In the genomic region with DNA sequence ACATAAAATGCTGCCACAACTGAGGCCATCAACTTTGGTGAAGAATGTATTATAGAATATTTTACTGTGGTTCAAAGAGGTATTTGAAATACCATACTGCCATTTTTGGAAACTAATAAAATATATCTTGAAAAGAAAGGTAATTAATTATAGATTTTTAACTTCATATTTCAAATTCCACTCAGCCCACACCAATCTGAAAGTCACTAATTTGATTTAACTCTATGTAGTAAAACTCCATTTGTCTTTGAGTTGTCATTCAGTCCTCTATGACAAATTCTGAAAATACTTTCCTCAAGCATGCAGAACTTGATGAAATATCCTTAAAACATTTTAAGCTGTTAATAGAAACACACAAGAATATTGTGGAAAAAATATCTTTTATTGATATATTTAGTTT, we compare ENCODE assay signal across 20 cellular contexts.
"Had no signal": no experiment of that assay in that cellular context is flagged by ENCODE, and none has a peak within 500 bp of the region (broad histone marks: within the 10 kb centered on the region; RNA-seq: fewer than 3 reads in every experiment).

No MANE protein-coding gene starts in this region.

- H3K9me3 ChIP-seq: ascending aorta, neutrophil had no signal

- ATAC-seq: effector memory CD8-positive, alpha-beta T cell; left cardiac atrium; naive thymus-derived CD8-positive, alpha-beta T cell; sciatic nerve had no signal

- H3K27me3 ChIP-seq: ascending aorta, neutrophil had no signal

- H3K36me3 ChIP-seq: ascending aorta, neutrophil had no signal

- DNase-seq: activated CD4-positive, alpha-beta T cell treated with anti-CD3 and anti-CD28 coated beads, Interleukin-2, amount 50 U/mL, for 48 hours; activated CD4-positive, CD25-positive, alpha-beta regulatory T cell treated with anti-CD3 and anti-CD28 coated beads, Interleukin-2, amount 50 U/mL, for 72 hours; activated gamma-delta T cell; activated naive CD8-positive, alpha-beta T cell treated with anti-CD3 and anti-CD28 coated beads, Interleukin-2, amount 10 ng/mL, durations not matched to agents 7 days and 5 days; activated T-cell treated with anti-CD3 and anti-CD28 coated beads, Interleukin-2, amount 50 U/mL, for 48 hours; cortex of kidney; effector memory CD8-positive, alpha-beta T cell; glutamatergic neuron; immature natural killer cell; left cardiac atrium; naive thymus-derived CD8-positive, alpha-beta T cell; stimulated activated CD4-positive, alpha-beta T cell treated with anti-CD3 and anti-CD28 coated beads, Interleukin-12 subunit alpha, Interleukin-12 subunit beta, amount 100 ng/mL, for 4 hours; stimulated activated naive CD4-positive, alpha-beta T cell; substantia nigra; T-helper 9 cell; trophoblast cell had no signal

- H3K4me3 ChIP-seq: ascending aorta, lung had no signal

- H3K27ac ChIP-seq: neutrophil had no signal
